9 cellular contexts compared by ENCODE assay signal in the genomic region with DNA sequence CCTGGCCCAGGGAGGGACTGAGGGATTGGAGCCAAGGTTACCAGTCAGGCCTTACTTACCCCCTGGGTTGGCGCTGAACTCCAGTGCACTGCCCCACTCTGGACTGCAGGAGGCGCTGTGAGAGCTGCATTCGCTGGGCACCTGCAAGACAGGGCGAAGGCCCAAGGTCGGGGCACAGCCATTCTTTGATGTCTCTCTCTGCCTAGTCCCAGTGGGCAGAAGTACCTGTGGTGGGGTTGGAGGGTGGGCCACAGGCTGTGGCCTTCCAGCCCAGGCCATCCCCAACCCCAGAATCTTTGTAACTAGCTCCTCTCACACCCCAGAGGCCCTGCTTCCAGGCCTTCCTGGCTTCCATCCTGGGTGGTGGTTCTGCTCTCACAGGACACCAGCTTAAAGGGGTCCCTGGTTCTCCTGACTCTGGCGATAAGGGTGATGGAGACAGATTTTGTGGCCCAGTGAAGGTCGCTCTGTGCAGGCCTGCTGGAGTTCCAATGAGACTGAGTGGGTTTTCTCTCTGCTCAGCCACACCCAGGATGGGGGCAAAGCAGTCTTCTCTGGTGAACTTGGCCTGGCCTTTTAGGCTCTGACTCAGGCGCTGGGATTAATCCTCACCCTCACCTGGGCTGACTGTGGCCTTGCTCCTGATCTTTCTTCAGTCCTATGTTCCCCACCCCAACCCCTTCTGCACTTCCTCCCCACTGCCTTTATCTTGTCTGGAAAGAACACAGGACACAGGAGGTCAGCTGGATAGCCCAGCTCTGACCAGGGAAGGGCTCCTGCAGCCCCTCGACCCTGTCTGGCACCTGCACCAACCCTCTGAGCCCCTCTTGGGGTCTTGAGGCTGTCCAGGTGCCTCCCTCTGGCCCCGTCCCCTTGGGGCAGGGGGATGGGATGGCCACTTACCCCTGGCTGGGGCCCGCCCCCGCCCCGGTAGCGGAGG. TPM values are rescaled to one million over a fixed set of nuclear protein-coding genes. Genes with fewer than 3 reads are reported as not detected.
DNase-seq lines count a peak whose midpoint lies in the region; ATAC-seq and TF ChIP-seq lines count a peak whose summit lies in the region.
"Had no signal": no experiment of that assay in that cellular context is flagged by ENCODE, and none has a peak within 500 bp of the region (broad histone marks: within the 10 kb centered on the region; RNA-seq: fewer than 3 reads in every experiment).

No MANE protein-coding gene starts in this region.

- no peak overlapping the region for H3K9ac ChIP-seq in SU-DHL-6 (ENCODE audit: low read length)

- TF ChIP-seq CTCF in SU-DHL-6 (IDR thresholded peaks at IDR 0.05; ENCODE audit: insufficient read depth, low read length, poor library complexity, severe bottlenecking), result peak; percentile 59
- TF ChIP-seq CTCF in vagina (IDR thresholded peaks at IDR 0.05), result no peak

- H3K9me3 ChIP-seq in SU-DHL-6 (ENCODE audit: insufficient read depth, low read length), result no peaks in the 10 kb centered on the region
- no peaks in the 10 kb centered on the region for H3K9me3 ChIP-seq in vagina

- ATAC-seq in HG02970 (IDR thresholded peaks at IDR 0.05; ENCODE audit: low FRiP score, unreplicated experiment) (no peak), HG03135 (IDR thresholded peaks at IDR 0.05; ENCODE audit: unreplicated experiment) (no peak)

- H3K79me2 ChIP-seq in SU-DHL-6 (ENCODE audit: insufficient read depth, low read length), result no peaks in the 10 kb centered on the region

- no peaks in the 10 kb centered on the region for H3K4me1 ChIP-seq in vagina

- no peak for TF ChIP-seq POLR2A in vagina (IDR thresholded peaks at IDR 0.05)

- peak; percentile 16 to 25 for DNase-seq in stimulated activated CD4-positive, alpha-beta T cell treated with anti-CD3 and anti-CD28 coated beads, Interleukin-15, amount 100 ng/mL, for 48 hours (ENCODE audit: low read depth in 2 of 2)
- DNase-seq in stimulated activated CD4-positive, alpha-beta T cell treated with anti-CD3 and anti-CD28 coated beads, Interleukin-12 subunit alpha, Interleukin-12 subunit beta, amount 100 ng/mL, for 4 hours, result no peak
- peak; percentile 12 for DNase-seq in glomerular visceral epithelial cell (ENCODE audit: extremely low spot score)
- DNase-seq in vagina (ENCODE audit: extremely low spot score in 2 of 2), result peak; percentile 67 to 79
- DNase-seq in NCI-H774 (lab: John Stamatoyannopoulos, UW), result no peak
- DNase-seq: activated gamma-delta T cell had no signal

- H3K4me2 ChIP-seq in SU-DHL-6 (ENCODE audit: low read depth, low read length, poor library complexity, severe bottlenecking), result no peak overlapping the region

- H3K36me3 ChIP-seq in SU-DHL-6 (ENCODE audit: low read length) (no peaks in the 10 kb centered on the region), vagina (no peaks in the 10 kb centered on the region)

- no peak overlapping the region for H2AFZ ChIP-seq in SU-DHL-6 (ENCODE audit: low read depth, low read length, severe bottlenecking)

- H3K27ac ChIP-seq in SU-DHL-6 (ENCODE audit: low read depth, low read length) (no peak overlapping the region), vagina (no peak overlapping the region)

- intact Hi-C loops in vagina (cut with DNase I), result no loop called here

- H3K4me3 ChIP-seq in SU-DHL-6 (ENCODE audit: insufficient read depth, low read length, poor library complexity, severe bottlenecking), result no peak overlapping the region
- H3K4me3 ChIP-seq in vagina, result no peak overlapping the region

- H3F3A ChIP-seq in SU-DHL-6 (ENCODE audit: insufficient read depth), result no peaks in the 10 kb centered on the region

- H4K20me1 ChIP-seq in SU-DHL-6 (ENCODE audit: low read depth, low read length), result no peaks in the 10 kb centered on the region

- no peaks in the 10 kb centered on the region for H3K9me2 ChIP-seq in SU-DHL-6 (replicated peaks; ENCODE audit: insufficient read depth, low read length)

- H3K27me3 ChIP-seq in SU-DHL-6 (ENCODE audit: low read length) (no peaks in the 10 kb centered on the region), vagina (no peaks in the 10 kb centered on the region)

RNA-seq across cellular contexts. Expression of gene MYOG, which starts 1.0 kb away (rescaled TPM):
- not detected for total RNA-seq in vagina

RNA-seq across cellular contexts. Expression of gene ADORA1, which starts 42.7 kb away (rescaled TPM):
- 5.2 TPM for total RNA-seq in vagina

RNA-seq across cellular contexts. Expression of gene PPFIA4, which starts 58.6 kb away (rescaled TPM):
- total RNA-seq in vagina, result 11.5 TPM

Comparison
In these comparisons a context has a peak if more than half of its experiments do, and no peak if none do; other contexts are left out.
1. DNase-seq: peak in stimulated activated CD4-positive, alpha-beta T cell treated with anti-CD3 and anti-CD28 coated beads, Interleukin-15, amount 100 ng/mL, for 48 hours (2 of 2), glomerular visceral epithelial cell (single experiment) and vagina (2 of 2); none in stimulated activated CD4-positive, alpha-beta T cell treated with anti-CD3 and anti-CD28 coated beads, Interleukin-12 subunit alpha, Interleukin-12 subunit beta, amount 100 ng/mL, for 4 hours (single experiment) and NCI-H774 (single experiment).